18 cellular contexts compared by ENCODE assay signal in genomic region chr13:22812793-22813192, GRCh38.
DNase-seq lines count a peak whose midpoint lies in the region; ATAC-seq and TF ChIP-seq lines count a peak whose summit lies in the region.
"Had no signal": no experiment of that assay in that cellular context is flagged by ENCODE, and none has a peak within 500 bp of the region (broad histone marks: within the 10 kb centered on the region; RNA-seq: fewer than 3 reads in every experiment).

No MANE protein-coding gene starts in this region.

- H3K27ac ChIP-seq in transverse colon (no peak overlapping the region), PC-3 (ENCODE audit: low read length) (no peak overlapping the region)
- H3K27ac ChIP-seq: 22Rv1; BLaER1 treated with 17β-estradiol and CSF1 and Interleukin-3, amounts not matched to agents 10 nM and 100 nM; HL-60 had no signal

- in situ Hi-C loops in transverse colon (cut with MboI; ENCODE audit: low pct_ligation_motif_present in 1 of 4, low pct_unique_long_range_greater_than_20kb in 1 of 4, low sequenced_read_pairs in 3 of 4) = loop anchor here in 2 of 4 donors (25.0 kb wide), 1 partner anchor 200 kb away; no protein-coding TSS in a partner anchor

- H3K36me3 ChIP-seq in transverse colon (no peaks in the 10 kb centered on the region), PC-3 (ENCODE audit: low read depth, low read length) (no peaks in the 10 kb centered on the region)
- H3K36me3 ChIP-seq: BLaER1 treated with 17β-estradiol and CSF1 and Interleukin-3, amounts not matched to agents 10 nM and 100 nM had no signal

- intact Hi-C loops in left colon (cut with DNase I, micrococcal nuclease) (no loop called here), transverse colon (cut with DNase I; ENCODE audit: low total_unique reads) (no loop called here), PC-3 (cut with micrococcal nuclease) (no loop called here)

- 16 to 25% methylated on average over 2 to 3 of the region's 3 CpGs for WGBS in transverse colon (ENCODE audit: low coverage in 1 of 2), 2 donors

- CTCF ChIA-PET in PC-3 (lab: Charles Lee) = no interaction called here

- no peaks in the 10 kb centered on the region for H3K9me2 ChIP-seq in PC-3 (replicated peaks; ENCODE audit: low read length)

- POLR2A ChIA-PET in PC-3 (lab: Charles Lee; ENCODE audit: unreplicated experiment) = no interaction called here

- ATAC-seq in left colon (peak; percentile 76), GM21723 (IDR thresholded peaks at IDR 0.05; ENCODE audit: unreplicated experiment) (no peak), PC-3 (no peak)
- ATAC-seq: left lobe of liver, natural killer cell had no signal

- TF ChIP-seq POLR2A in transverse colon (IDR thresholded peaks at IDR 0.05) = no peak

- no peak for TF ChIP-seq CTCF in transverse colon (IDR thresholded peaks at IDR 0.05)
- TF ChIP-seq CTCF in PC-3 (conservative IDR thresholded peaks at IDR 0.05; ENCODE audit: low read depth, low read length) = no peak

- H3F3A ChIP-seq in PC-3 (ENCODE audit: low read length, unreplicated experiment) = no peaks in the 10 kb centered on the region

- H3K9me3 ChIP-seq in transverse colon (no peaks in the 10 kb centered on the region), PC-3 (ENCODE audit: low read length) (0 out of 2 replicates have a peak, but pooled peaks cover 3% of the 10 kb centered on the region)
- H3K9me3 ChIP-seq: BLaER1 treated with 17β-estradiol and CSF1 and Interleukin-3, amounts not matched to agents 10 nM and 100 nM had no signal

- H3K4me1 ChIP-seq in transverse colon = no peaks in the 10 kb centered on the region
- H3K4me1 ChIP-seq in PC-3 (ENCODE audit: insufficient read depth, low read length) = no peaks in the 10 kb centered on the region
- H3K4me1 ChIP-seq: BLaER1 treated with 17β-estradiol and CSF1 and Interleukin-3, amounts not matched to agents 10 nM and 100 nM had no signal

- no peak overlapping the region for H3K4me3 ChIP-seq in transverse colon
- H3K4me3 ChIP-seq in PC-3 (ENCODE audit: low read length) = no peak overlapping the region
- H3K4me3 ChIP-seq: BLaER1 treated with 17β-estradiol and CSF1 and Interleukin-3, amounts not matched to agents 10 nM and 100 nM had no signal

- H3K9ac ChIP-seq in PC-3 (ENCODE audit: low read length) = no peak overlapping the region
- H3K9ac ChIP-seq: BLaER1 treated with 17β-estradiol and CSF1 and Interleukin-3, amounts not matched to agents 10 nM and 100 nM had no signal

- H3K27me3 ChIP-seq in transverse colon (no peaks in the 10 kb centered on the region), PC-3 (ENCODE audit: low read length) (peaks cover 19% of the 10 kb centered on the region; the same call in 1 of the 2 replicates)
- H3K27me3 ChIP-seq: BLaER1 treated with 17β-estradiol and CSF1 and Interleukin-3, amounts not matched to agents 10 nM and 100 nM had no signal

- no peaks in the 10 kb centered on the region for H3K79me2 ChIP-seq in PC-3 (ENCODE audit: low read length)

- DNase-seq in NCI-H1092 treated with DMSO at 0.1 percent for 48 hours (lab: John Stamatoyannopoulos, UW) (peak; percentile 18), NCI-H1092 (lab: John Stamatoyannopoulos, UW) (no peak), amniotic epithelial cell (ENCODE audit: low read depth) (peak; percentile 28), left colon (peak in 1 of 2 donors; percentile 12), transverse colon (peak; percentile 15), SIG-M5 (lab: John Stamatoyannopoulos, UW) (no peak), PC-3 (no peak)
- DNase-seq: activated naive CD4-positive, alpha-beta T cell; DMS153; natural killer cell; NCI-H1694; RPMI8226; T-helper 1 cell had no signal

- TF ChIP-seq EP300 in transverse colon (IDR thresholded peaks at IDR 0.05; ENCODE audit: low read depth) = no peak

- no peak overlapping the region for H2AFZ ChIP-seq in PC-3 (ENCODE audit: low read length)

- no peaks in the 10 kb centered on the region for H4K20me1 ChIP-seq in PC-3 (ENCODE audit: low read length)
- H4K20me1 ChIP-seq: BLaER1 treated with 17β-estradiol and CSF1 and Interleukin-3, amounts not matched to agents 10 nM and 100 nM had no signal

- BruUV-seq in PC-3 (replicated peaks; lab: Mats Ljungman, UMichigan) = no TSS peak

- H3K4me2 ChIP-seq in PC-3 (ENCODE audit: low read length) = no peak overlapping the region
- H3K4me2 ChIP-seq: BLaER1 treated with 17β-estradiol and CSF1 and Interleukin-3, amounts not matched to agents 10 nM and 100 nM had no signal

Comparison
In these comparisons a context has a peak if more than half of its experiments do, and no peak if none do; other contexts are left out.
1. DNase-seq: peak in NCI-H1092 treated with DMSO at 0.1 percent for 48 hours (single experiment), amniotic epithelial cell (single experiment) and transverse colon (single experiment); none in NCI-H1092 (single experiment), SIG-M5 (single experiment) and PC-3 (single experiment).